38 cellular contexts compared by ENCODE assay signal in the genomic region with DNA sequence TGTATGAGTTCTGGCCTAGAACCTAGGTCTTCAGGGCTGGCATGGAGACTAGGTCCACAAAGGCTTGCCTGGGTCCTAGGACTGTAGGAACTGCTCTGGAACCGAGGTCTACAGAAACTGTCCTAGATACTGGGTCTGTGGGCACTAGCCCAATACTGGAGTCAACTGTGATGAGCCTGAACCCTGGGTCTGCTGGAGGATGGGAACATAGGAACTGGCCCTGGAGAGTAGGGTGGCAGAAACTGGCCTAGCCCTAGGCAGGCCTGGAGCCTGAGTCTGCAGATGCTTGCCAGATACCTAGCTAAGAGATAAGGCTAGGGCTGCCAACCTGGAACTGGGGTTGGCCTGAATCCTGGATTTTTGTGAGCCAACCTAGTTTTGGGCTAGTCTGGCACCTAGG. TPM values are rescaled to one million over a fixed set of nuclear protein-coding genes. Genes with fewer than 3 reads are reported as not detected.
"Had no signal": no experiment of that assay in that cellular context is flagged by ENCODE, and none has a peak within 500 bp of the region (broad histone marks: within the 10 kb centered on the region; RNA-seq: fewer than 3 reads in every experiment).

No MANE protein-coding gene starts in this region.

- H3K9ac ChIP-seq: KMS-11 had no signal

- H3K4me2 ChIP-seq: KMS-11 had no signal

- DNase-seq: Karpas-422, Kasumi-1, KG1, MG63, MM.1S, MV-4-11, NCI-H1048, NCI-H1092, NCI-H1092 treated with DMSO at 0.1 percent for 48 hours, NCI-H1105, NCI-H1105 treated with DMSO at 0.1 percent for 48 hours, NCI-H1417, NCI-H1417 treated with DMSO at 0.1 percent for 48 hours, NCI-H1436, NCI-H1436 treated with DMSO at 0.1 percent for 48 hours, NCI-H146, NCI-H1694, NCI-H1694 treated with DMSO at 0.1 percent for 48 hours, NCI-H187, NCI-H187 treated with DMSO at 0.1 percent for 48 hours, NCI-H1930, NCI-H2029, NCI-H2029 treated with DMSO at 0.1 percent for 48 hours, NCI-H2081, NCI-H2081 treated with DMSO at 0.1 percent for 48 hours, NCI-H2107, NCI-H2171, NCI-H2171 treated with DMSO at 0.1 percent for 48 hours, NCI-H2227 treated with DMSO at 0.1 percent for 48 hours, NCI-H226, NCI-H345, NCI-H446, NCI-H446 treated with DMSO at 0.1 percent for 48 hours, NCI-H510A, NCI-H510A treated with DMSO at 0.1 percent for 48 hours had no signal

- H3K27ac ChIP-seq: KMS-11 had no signal

- H3K4me3 ChIP-seq: MG63 had no signal

- H3K27me3 ChIP-seq: MG63 had no signal

RNA-seq across cellular contexts. Expression of gene GLYATL2, which starts 19.2 kb away (rescaled TPM):
- total RNA-seq: MCF 10A, NCI-H460 had no signal
